24 cellular contexts compared by ENCODE assay signal in genomic region chrX:96841325-96841724, GRCh38. TPM values are rescaled to one million over a fixed set of nuclear protein-coding genes. Genes with fewer than 3 reads are reported as not detected.
A peak's percentile ranks its signal among the peaks of the same experiment; 100 is the strongest.
DNase-seq lines count a peak whose midpoint lies in the region; ATAC-seq and TF ChIP-seq lines count a peak whose summit lies in the region.
"Had no signal": no experiment of that assay in that cellular context is flagged by ENCODE, and none has a peak within 500 bp of the region (broad histone marks: within the 10 kb centered on the region; RNA-seq: fewer than 3 reads in every experiment).

No MANE protein-coding gene starts in this region.

- no peaks in the 10 kb centered on the region for H3K27me3 Mint-ChIP-seq in stimulated activated naive CD8-positive, alpha-beta T cell treated with anti-CD3 and anti-CD28 coated beads, Interleukin-15, Interleukin-2, amounts not matched to agents 100 ng/mL and 50 ng/mL, for 24 hours

- DNase-seq in stimulated activated naive CD8-positive, alpha-beta T cell treated with anti-CD3 and anti-CD28 coated beads, Interleukin-15, Interleukin-2, amounts not matched to agents 100 U/mL and 50 U/mL, for 24 hours: no peak
- DNase-seq in NCI-H345 (lab: John Stamatoyannopoulos, UW): peak; percentile 71
- DNase-seq in myocyte (ENCODE audit: low read depth): peak; percentile 27
- DNase-seq in iPS-NIHi11 (ENCODE audit: low spot score): no peak
- no peak for DNase-seq in Peyer's patch
- DNase-seq: 8988T, ACHN, Calu3, DMS79 treated with DMSO at 0.1 percent for 48 hours, HFFc6, Kasumi-1, NCI-H1092 treated with DMSO at 0.1 percent for 48 hours, NCI-H1436, NCI-H187, NCI-H526 treated with DMSO at 0.1 percent for 48 hours, SHP77 treated with DMSO at 0.1 percent for 48 hours had no signal

- no peaks in the 10 kb centered on the region for H3K9me3 Mint-ChIP-seq in stimulated activated naive CD8-positive, alpha-beta T cell treated with anti-CD3 and anti-CD28 coated beads, Interleukin-15, Interleukin-2, amounts not matched to agents 100 ng/mL and 50 ng/mL, for 24 hours
- H3K9me3 Mint-ChIP-seq: HFFc6 had no signal

- H3K4me3 Mint-ChIP-seq in stimulated activated naive CD8-positive, alpha-beta T cell treated with anti-CD3 and anti-CD28 coated beads, Interleukin-15, Interleukin-2, amounts not matched to agents 100 ng/mL and 50 ng/mL, for 24 hours: no peak overlapping the region
- H3K4me3 Mint-ChIP-seq: HFFc6 had no signal

- H3K9ac ChIP-seq in skeletal muscle tissue (ENCODE audit: low read depth in 1 of 3, low read length in 3 of 3): no peak overlapping the region

- no peaks in the 10 kb centered on the region for H3K36me3 Mint-ChIP-seq in stimulated activated naive CD8-positive, alpha-beta T cell treated with anti-CD3 and anti-CD28 coated beads, Interleukin-15, Interleukin-2, amounts not matched to agents 100 ng/mL and 50 ng/mL, for 24 hours (ENCODE audit: low read depth)

- 42 to 86% methylated on average over 1 of the region's 1 CpG for WGBS in gastroesophageal sphincter (ENCODE audit: low coverage in 1 of 2), 2 donors

- ATAC-seq in stimulated activated naive CD8-positive, alpha-beta T cell treated with anti-CD3 and anti-CD28 coated beads, Interleukin-15, Interleukin-2, amounts not matched to agents 100 U/mL and 50 U/mL, for 24 hours: no peak
- no peak for ATAC-seq in gastroesophageal sphincter
- ATAC-seq: HepG2, K562 had no signal

- no peak overlapping the region for H3K4me3 ChIP-seq in skeletal muscle tissue (ENCODE audit: low read length in 3 of 3)
- no peak overlapping the region for H3K4me3 ChIP-seq in gastroesophageal sphincter
- no peak overlapping the region for H3K4me3 ChIP-seq in Peyer's patch
- H3K4me3 ChIP-seq: HAP-1, K562 had no signal

- no peak for TF ChIP-seq POLR2A in gastroesophageal sphincter (IDR thresholded peaks at IDR 0.05)
- TF ChIP-seq POLR2A in Peyer's patch (IDR thresholded peaks at IDR 0.05): no peak

- H3K4me1 Mint-ChIP-seq in stimulated activated naive CD8-positive, alpha-beta T cell treated with anti-CD3 and anti-CD28 coated beads, Interleukin-15, Interleukin-2, amounts not matched to agents 100 ng/mL and 50 ng/mL, for 24 hours (ENCODE audit: low read depth): no peaks in the 10 kb centered on the region

- no peaks in the 10 kb centered on the region for H3K9me3 ChIP-seq in skeletal muscle tissue (ENCODE audit: control insufficient read depth in 3 of 3, low read length in 3 of 3)
- H3K9me3 ChIP-seq in gastroesophageal sphincter: no peaks in the 10 kb centered on the region
- no peaks in the 10 kb centered on the region for H3K9me3 ChIP-seq in Peyer's patch
- H3K9me3 ChIP-seq: HAP-1 had no signal

- peaks cover 0 to 4% (median 0%) of the 10 kb centered on the region in 3 donors for H3K4me1 ChIP-seq in skeletal muscle tissue (ENCODE audit: control insufficient read depth in 3 of 3, insufficient read depth in 3 of 3, low read length in 3 of 3)
- no peaks in the 10 kb centered on the region for H3K4me1 ChIP-seq in gastroesophageal sphincter
- H3K4me1 ChIP-seq in Peyer's patch: no peaks in the 10 kb centered on the region

- H3K36me3 ChIP-seq in skeletal muscle tissue (ENCODE audit: control insufficient read depth in 3 of 3, insufficient read depth in 3 of 3, low read length in 3 of 3): no peaks in the 10 kb centered on the region
- no peaks in the 10 kb centered on the region for H3K36me3 ChIP-seq in gastroesophageal sphincter
- no peaks in the 10 kb centered on the region for H3K36me3 ChIP-seq in Peyer's patch
- H3K36me3 ChIP-seq: HAP-1 had no signal

- TF ChIP-seq CTCF in gastroesophageal sphincter (IDR thresholded peaks at IDR 0.05) (no peak), Peyer's patch (IDR thresholded peaks at IDR 0.05) (no peak)

- H3K27ac Mint-ChIP-seq in stimulated activated naive CD8-positive, alpha-beta T cell treated with anti-CD3 and anti-CD28 coated beads, Interleukin-15, Interleukin-2, amounts not matched to agents 100 ng/mL and 50 ng/mL, for 24 hours: peak overlapping the region; percentile 5
- H3K27ac Mint-ChIP-seq: HFFc6 had no signal

- no peaks in the 10 kb centered on the region for H3K27me3 ChIP-seq in skeletal muscle tissue (ENCODE audit: control insufficient read depth in 3 of 3, insufficient read depth in 3 of 3, low read length in 3 of 3)
- H3K27me3 ChIP-seq in gastroesophageal sphincter: no peaks in the 10 kb centered on the region
- no peaks in the 10 kb centered on the region for H3K27me3 ChIP-seq in Peyer's patch

- TF ChIP-seq EP300 in gastroesophageal sphincter (IDR thresholded peaks at IDR 0.05): no peak

- H3K27ac ChIP-seq in skeletal muscle tissue (ENCODE audit: low read depth, low read length) (peak overlapping the region; percentile 71), gastroesophageal sphincter (no peak overlapping the region), Peyer's patch (no peak overlapping the region)
- H3K27ac ChIP-seq: RWPE1 had no signal

RNA-seq across cellular contexts. Expression of gene RPA4, which starts 42.4 kb away (rescaled TPM):
- total RNA-seq in myocyte (not detected in 2 replicates), skeletal muscle tissue (2.6 TPM), gastroesophageal sphincter (1 to 10 TPM in 2 of 4 donors, under 1 TPM in 1, not detected in 1; 0.77 to 6.1 (median 4.2) TPM), Peyer's patch (10 to 100 TPM in 1 of 4 donors, 1 to 10 TPM in 3; 3.2 to 19.0 (median 6.4) TPM)
- 0.13 TPM for polyA plus RNA-seq in myocyte (2012)
- total RNA-seq: K562, M059J had no signal
- polyA plus RNA-seq: HepG2 had no signal

Comparison
In these comparisons a context has a peak if more than half of its experiments do, and no peak if none do; other contexts are left out.
1. DNase-seq: peak in NCI-H345 (single experiment) and myocyte (single experiment); none in stimulated activated naive CD8-positive, alpha-beta T cell treated with anti-CD3 and anti-CD28 coated beads, Interleukin-15, Interleukin-2, amounts not matched to agents 100 U/mL and 50 U/mL, for 24 hours (single experiment), iPS-NIHi11 (single experiment) and Peyer's patch (0 of 3).